ENCODE assay signal across 8 cellular contexts in genomic region chr21:43866659-43867331, GRCh38. TPM values are rescaled to one million over a fixed set of nuclear protein-coding genes. Genes with fewer than 3 reads are reported as not detected.
A peak's percentile ranks its signal among the peaks of the same experiment; 100 is the strongest.
DNase-seq lines count a peak whose midpoint lies in the region; ATAC-seq and TF ChIP-seq lines count a peak whose summit lies in the region.

No MANE protein-coding gene starts in this region.

- no peak for TF ChIP-seq CTCF in C4-2B (conservative IDR thresholded peaks at IDR 0.05)
- no peak for TF ChIP-seq CTCF in esophagus squamous epithelium (IDR thresholded peaks at IDR 0.05)

- H3K9me3 ChIP-seq in esophagus squamous epithelium = no peaks in the 10 kb centered on the region

- peak overlapping the region; percentile 81 for H3K4me3 Mint-ChIP-seq in activated CD8-positive, alpha-beta T cell treated with anti-CD3 and anti-CD28 coated beads, Interleukin-2, amount 10 ng/mL, durations not matched to agents 7 days and 5 days

- no peaks in the 10 kb centered on the region for H3K27me3 ChIP-seq in esophagus squamous epithelium

- WGBS in esophagus squamous epithelium, 2 donors = 22 to 43% methylated on average over 17 to 19 of the region's 24 CpGs

- H3K4me1 Mint-ChIP-seq in activated CD8-positive, alpha-beta T cell treated with anti-CD3 and anti-CD28 coated beads, Interleukin-2, amount 10 ng/mL, durations not matched to agents 7 days and 5 days (ENCODE audit: low read depth) = peaks cover 45% of the 10 kb centered on the region

- POLR2A ChIA-PET in activated CD8-positive, alpha-beta T cell treated with anti-CD3 and anti-CD28 coated beads, Interleukin-2, amount 10 ng/mL, durations not matched to agents 7 days and 5 days (lab: Charles Lee) = no interaction called here

- H3K27ac Mint-ChIP-seq in activated CD8-positive, alpha-beta T cell treated with anti-CD3 and anti-CD28 coated beads, Interleukin-2, amount 10 ng/mL, durations not matched to agents 7 days and 5 days = peak overlapping the region; percentile 86

- H3K27ac ChIP-seq in C4-2B (peak overlapping the region; percentile 90), esophagus squamous epithelium (peak overlapping the region; percentile 76 to 99 (median 92))

- H3K36me3 ChIP-seq in esophagus squamous epithelium = peaks cover 0 to 7% (median 0%) of the 10 kb centered on the region in 3 donors

- H3K27me3 Mint-ChIP-seq in activated CD8-positive, alpha-beta T cell treated with anti-CD3 and anti-CD28 coated beads, Interleukin-2, amount 10 ng/mL, durations not matched to agents 7 days and 5 days (ENCODE audit: low read depth) = no peaks in the 10 kb centered on the region

- H3K4me1 ChIP-seq in esophagus squamous epithelium = peaks cover 20 to 55% (median 26%) of the 10 kb centered on the region in 3 donors

- ATAC-seq in HG03108 (IDR thresholded peaks at IDR 0.05; ENCODE audit: unreplicated experiment) (peak; percentile 58), HG02852 (IDR thresholded peaks at IDR 0.05; ENCODE audit: unreplicated experiment) (no peak), HG03469 (IDR thresholded peaks at IDR 0.05; ENCODE audit: unreplicated experiment) (no peak)
- ATAC-seq in activated CD8-positive, alpha-beta T cell treated with anti-CD3 and anti-CD28 coated beads, Interleukin-2, amount 10 ng/mL, durations not matched to agents 7 days and 5 days = peak; percentile 33

- CTCF ChIA-PET in activated CD8-positive, alpha-beta T cell treated with anti-CD3 and anti-CD28 coated beads, Interleukin-2, amount 10 ng/mL, durations not matched to agents 7 days and 5 days (lab: Charles Lee) = interaction anchor here (0.6 to 1.5 kb wide), 2 partner anchors 40 to 108 kb away, joined by 3 to 5 read pairs; no protein-coding TSS in a partner anchor

- intact Hi-C loops in esophagus squamous epithelium (cut with DNase I) (loop anchor here (10.0 kb wide), 1 partner anchor 68 kb away; no protein-coding TSS in a partner anchor), posterior vena cava (cut with DNase I) (loop anchor here in 1 of 2 donors (10.0 kb wide), 1 partner anchor 68 kb away; no protein-coding TSS in a partner anchor)

- peak overlapping the region; percentile 68 to 98 (median 96) for H3K4me3 ChIP-seq in esophagus squamous epithelium

- TF ChIP-seq POLR2A in esophagus squamous epithelium (IDR thresholded peaks at IDR 0.05) = peak in 1 of 4 donors; percentile 32

- DNase-seq in activated CD8-positive, alpha-beta T cell treated with anti-CD3 and anti-CD28 coated beads, Interleukin-2, amount 10 ng/mL, durations not matched to agents 7 days and 5 days = peak; percentile 35
- DNase-seq in esophagus squamous epithelium (lab: John Stamatoyannopoulos, UW) (no peak), posterior vena cava (ENCODE audit: low spot score) (peak; percentile 81), retina (no peak)

- no peaks in the 10 kb centered on the region for H3K9me3 Mint-ChIP-seq in activated CD8-positive, alpha-beta T cell treated with anti-CD3 and anti-CD28 coated beads, Interleukin-2, amount 10 ng/mL, durations not matched to agents 7 days and 5 days (ENCODE audit: insufficient read depth)

- H3K36me3 Mint-ChIP-seq in activated CD8-positive, alpha-beta T cell treated with anti-CD3 and anti-CD28 coated beads, Interleukin-2, amount 10 ng/mL, durations not matched to agents 7 days and 5 days (ENCODE audit: low read depth) = peaks cover 37% of the 10 kb centered on the region

RNA-seq across cellular contexts. Expression of gene AGPAT3, which starts 1.8 kb away (rescaled TPM):
- total RNA-seq in activated CD8-positive, alpha-beta T cell treated with anti-CD3 and anti-CD28 coated beads, Interleukin-2, amount 10 ng/mL, durations not matched to agents 7 days and 5 days = 10 to 100 TPM; 70.4 to 72.5 TPM
- total RNA-seq in esophagus squamous epithelium = 10 to 100 TPM; 31.7 to 35.7 (median 33.0) TPM
- total RNA-seq in posterior vena cava = 10 to 100 TPM; 35.3 to 43.2 TPM

Comparison
In these comparisons a context has a peak if more than half of its experiments do, and no peak if none do; other contexts are left out.
1. ATAC-seq: peak in HG03108 (single experiment) and activated CD8-positive, alpha-beta T cell treated with anti-CD3 and anti-CD28 coated beads, Interleukin-2, amount 10 ng/mL, durations not matched to agents 7 days and 5 days (single experiment); none in HG02852 (single experiment) and HG03469 (single experiment).
2. DNase-seq: peak in activated CD8-positive, alpha-beta T cell treated with anti-CD3 and anti-CD28 coated beads, Interleukin-2, amount 10 ng/mL, durations not matched to agents 7 days and 5 days (single experiment) and posterior vena cava (single experiment); none in esophagus squamous epithelium (single experiment) and retina (single experiment).